8 cellular contexts compared by ENCODE assay signal in genomic region chr1:201945863-201946223, GRCh38. TPM values are rescaled to one million over a fixed set of nuclear protein-coding genes. Genes with fewer than 3 reads are reported as not detected.
DNase-seq lines count a peak whose midpoint lies in the region; ATAC-seq and TF ChIP-seq lines count a peak whose summit lies in the region.

No MANE protein-coding gene starts in this region.

- TF ChIP-seq CTCF in Peyer's patch (IDR thresholded peaks at IDR 0.05) = no peak
- TF ChIP-seq CTCF in fibroblast of pulmonary artery (IDR thresholded peaks at IDR 0.05; ENCODE audit: low read length, missing control alignments) = no peak
- TF ChIP-seq CTCF in thyroid gland (IDR thresholded peaks at IDR 0.05) = no peak

- peaks cover 0 to 3% (median 0%) of the 10 kb centered on the region in 7 donors for H3K9me3 Mint-ChIP-seq in naive B cell

- intact Hi-C loops in thyroid gland (cut with DNase I) = no loop called here

- H3K4me1 ChIP-seq in Peyer's patch (no peaks in the 10 kb centered on the region), thyroid gland (peaks cover 30 to 36% of the 10 kb centered on the region in 2 donors)

- peak overlapping the region; percentile 18 to 59 (median 42) for H3K4me3 ChIP-seq in Peyer's patch
- H3K4me3 ChIP-seq in fibroblast of pulmonary artery (replicated peaks; ENCODE audit: low read depth, low read length) = peak overlapping the region; percentile 41
- H3K4me3 ChIP-seq in thyroid gland (replicated peaks in 1 of 3) = peak overlapping the region; percentile 48 to 55 (median 53)

- WGBS in thyroid gland, 2 donors = 13 to 22% methylated on average over 10 of the region's 10 CpGs

- no peaks in the 10 kb centered on the region for H3K36me3 Mint-ChIP-seq in naive B cell

- H3K27me3 ChIP-seq in Peyer's patch (no peaks in the 10 kb centered on the region), thyroid gland (no peaks in the 10 kb centered on the region)

- peaks cover 9 to 21% (median 17%) of the 10 kb centered on the region in 3 donors for H3K4me1 Mint-ChIP-seq in naive B cell

- H3K9me3 ChIP-seq in Peyer's patch (no peaks in the 10 kb centered on the region), thyroid gland (no peaks in the 10 kb centered on the region)

- H3K27ac ChIP-seq in Peyer's patch (peak overlapping the region; percentile 45 to 88 (median 62)), thyroid gland (peak overlapping the region; percentile 83 to 89 (median 84))

- no peak for TF ChIP-seq POLR2A in Peyer's patch (IDR thresholded peaks at IDR 0.05)
- TF ChIP-seq POLR2A in thyroid gland (IDR thresholded peaks at IDR 0.05) = no peak

- H3K36me3 ChIP-seq in Peyer's patch = no peaks in the 10 kb centered on the region
- no peaks in the 10 kb centered on the region for H3K36me3 ChIP-seq in thyroid gland

- H3K27ac Mint-ChIP-seq in naive B cell = no peak overlapping the region

- peak overlapping the region in 6 of 8 donors; percentile 67 to 89 (median 79) for H3K4me3 Mint-ChIP-seq in naive B cell

- H3K27me3 Mint-ChIP-seq in naive B cell = peaks cover 50 to 71% (median 68%) of the 10 kb centered on the region in 3 donors

- DNase-seq in Peyer's patch (no peak), fibroblast of pulmonary artery (ENCODE audit: low read depth) (no peak), naive B cell (no peak), thyroid gland (no peak), Ammon's horn (ENCODE audit: low spot score) (no peak), AML-193 (lab: John Stamatoyannopoulos, UW) (no peak), NCI-H69 (lab: John Stamatoyannopoulos, UW) (no peak)

- ATAC-seq in naive B cell (ENCODE audit: low read depth in 2 of 2) (no peak), HG03159 (IDR thresholded peaks at IDR 0.05; ENCODE audit: unreplicated experiment) (no peak)

RNA-seq across cellular contexts. Expression of gene LMOD1, which starts 0.5 kb away (rescaled TPM):
- 10 to 100 TPM in 3 of 4 donors, 1 to 10 TPM in 1; 10.0 to 70.1 (median 32.6) TPM for total RNA-seq in Peyer's patch
- not detected for polyA plus RNA-seq in naive B cell (ENCODE audit: low read depth in 6 of 6)
- 10 to 100 TPM; 30.6 to 50.0 (median 35.9) TPM for total RNA-seq in thyroid gland

RNA-seq across cellular contexts. Expression of gene TIMM17A, which starts 9.5 kb away (rescaled TPM):
- total RNA-seq in Peyer's patch (10 to 100 TPM; 20.6 to 31.0 (median 21.6) TPM), thyroid gland (10 to 100 TPM; 34.7 to 46.8 (median 40.1) TPM)
- polyA plus RNA-seq in naive B cell (ENCODE audit: low read depth in 6 of 6) = 10 to 100 TPM; 16.4 to 33.2 (median 24.4) TPM

RNA-seq across cellular contexts. Expression of gene RNPEP, which starts 36.6 kb away (rescaled TPM):
- 100 to 1,000 TPM; 165 to 257 (median 204) TPM for total RNA-seq in Peyer's patch
- 10 to 100 TPM; 28.2 to 50.0 (median 34.7) TPM for polyA plus RNA-seq in naive B cell (ENCODE audit: low read depth in 6 of 6)
- total RNA-seq in thyroid gland = 10 to 100 TPM; 61.4 to 98.1 (median 85.7) TPM

RNA-seq across cellular contexts. Expression of gene SHISA4, which starts 57.1 kb away (rescaled TPM):
- total RNA-seq in Peyer's patch = 10 to 100 TPM in 1 of 4 donors, 1 to 10 TPM in 3; 2.9 to 10.7 (median 4.8) TPM
- polyA plus RNA-seq in naive B cell (ENCODE audit: low read depth in 6 of 6) = not detected
- total RNA-seq in thyroid gland = 10 to 100 TPM; 28.8 to 60.3 (median 50.3) TPM
